Comparison of ENCODE assay signal across 11 cellular contexts in the genomic region with DNA sequence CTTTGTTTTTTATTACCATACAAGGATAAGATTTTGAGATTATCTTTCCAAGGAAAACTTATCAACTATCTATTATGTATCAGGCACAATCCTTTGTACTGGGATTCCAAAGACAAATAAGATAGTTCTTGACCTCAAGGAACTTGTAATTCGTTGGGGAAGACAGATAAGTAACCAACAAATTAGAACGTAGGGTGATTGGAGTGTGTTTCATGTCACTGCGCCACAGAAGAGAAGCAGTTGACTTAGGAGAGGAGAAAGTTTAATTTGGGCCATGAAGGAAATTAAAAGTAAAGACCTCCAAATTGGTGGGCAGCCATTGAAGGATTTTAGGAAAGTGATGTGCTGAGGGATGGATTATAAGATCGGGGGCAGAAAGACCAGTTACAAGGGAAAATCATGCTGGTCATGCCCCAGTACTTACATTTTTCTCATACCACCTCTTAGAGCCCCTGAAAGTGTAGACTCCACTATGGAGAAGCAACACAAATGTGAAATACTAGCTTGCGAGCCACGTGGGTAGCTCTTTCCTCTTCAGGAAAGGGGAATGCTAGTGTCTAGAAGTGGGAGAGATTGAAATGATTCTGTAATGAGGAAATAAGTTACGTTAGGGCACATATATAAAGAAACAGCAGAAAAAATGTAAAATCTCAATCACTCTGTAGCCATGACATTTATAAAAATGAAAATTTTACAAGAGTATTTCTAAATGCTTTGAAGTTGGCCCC.
DNase-seq lines count a peak whose midpoint lies in the region; ATAC-seq and TF ChIP-seq lines count a peak whose summit lies in the region.
"Had no signal": no experiment of that assay in that cellular context is flagged by ENCODE, and none has a peak within 500 bp of the region (broad histone marks: within the 10 kb centered on the region; RNA-seq: fewer than 3 reads in every experiment).

No MANE protein-coding gene starts in this region.

- H3K4me2 ChIP-seq in Loucy (ENCODE audit: low read depth, low read length, poor library complexity, severe bottlenecking) (peak overlapping the region; percentile 84), osteoblast (ENCODE audit: insufficient read depth, low read length) (peak overlapping the region; percentile 47)

- no peaks in the 10 kb centered on the region for H3K9me2 ChIP-seq in Loucy (replicated peaks; ENCODE audit: low read depth, low read length)

- H3K4me1 ChIP-seq in Loucy (ENCODE audit: insufficient read depth, low read length, poor library complexity, severe bottlenecking), result peaks cover 96% of the 10 kb centered on the region
- H3K4me1 ChIP-seq in osteoblast (ENCODE audit: insufficient read depth, low read length), result peaks cover 62% of the 10 kb centered on the region
- H3K4me1 ChIP-seq in uterus, result no peaks in the 10 kb centered on the region

- H3K4me3 Mint-ChIP-seq in CD4-positive, alpha-beta T cell, result no peak overlapping the region
- H3K4me3 Mint-ChIP-seq in dendritic cell treated with granulocyte-macrophage colony-stimulating factor and Interleukin-4, amounts not matched to agents 40 ng/mL and 50 ng/mL, for 4 days, result no peak overlapping the region

- TF ChIP-seq CTCF in CD4-positive, alpha-beta T cell (IDR thresholded peaks at IDR 0.05), result no peak
- TF ChIP-seq CTCF in Loucy (conservative IDR thresholded peaks at IDR 0.05; ENCODE audit: low read length) (no peak), osteoblast (IDR thresholded peaks at IDR 0.05; ENCODE audit: extremely low read depth, low read depth, low read length) (no peak), uterus (IDR thresholded peaks at IDR 0.05) (no peak)

- intact Hi-C loops in CD4-positive, alpha-beta T cell (cut with DNase I, micrococcal nuclease), result no loop called here
- intact Hi-C loops in dendritic cell treated with granulocyte-macrophage colony-stimulating factor and Interleukin-4, amounts not matched to agents 40 ng/mL and 50 ng/mL, for 4 days (cut with micrococcal nuclease), result no loop called here
- intact Hi-C loops in uterus (cut with DNase I; ENCODE audit: low total_unique reads), result no loop called here

- no peak for TF ChIP-seq POLR2A in uterus (IDR thresholded peaks at IDR 0.05)

- CTCF ChIA-PET in CD4-positive, alpha-beta T cell (lab: Charles Lee), result interaction anchor here (0.6 kb wide), 1 partner anchor 11 kb away, joined by 4 read pairs; no protein-coding TSS in a partner anchor

- ATAC-seq in CD4-positive, alpha-beta T cell (ENCODE audit: poor library complexity), result no peak
- no peak for ATAC-seq in HG03097 (IDR thresholded peaks at IDR 0.05; ENCODE audit: low FRiP score, unreplicated experiment)

- POLR2A ChIA-PET in CD4-positive, alpha-beta T cell (lab: Charles Lee), result interaction anchor here (0.6 kb wide), 1 partner anchor 26 kb away, joined by 3 read pairs; no protein-coding TSS in a partner anchor

- H3K9ac ChIP-seq in Loucy (ENCODE audit: low read depth, low read length, poor library complexity, severe bottlenecking), result peak overlapping the region; percentile 90

- H3K27me3 Mint-ChIP-seq in CD4-positive, alpha-beta T cell, result no peaks in the 10 kb centered on the region
- no peaks in the 10 kb centered on the region for H3K27me3 Mint-ChIP-seq in dendritic cell treated with granulocyte-macrophage colony-stimulating factor and Interleukin-4, amounts not matched to agents 40 ng/mL and 50 ng/mL, for 4 days

- H3K27me3 ChIP-seq in CD4-positive, alpha-beta T cell (ENCODE audit: control insufficient read depth, insufficient read depth, low read length), result no peaks in the 10 kb centered on the region
- H3K27me3 ChIP-seq in Loucy (ENCODE audit: insufficient read depth, low read length, poor library complexity, severe bottlenecking) (no peaks in the 10 kb centered on the region), osteoblast (ENCODE audit: insufficient read depth, low read length) (no peaks in the 10 kb centered on the region), uterus (no peaks in the 10 kb centered on the region)

- H3K27ac ChIP-seq in CD4-positive, alpha-beta T cell (ENCODE audit: low read depth, low read length), result no peak overlapping the region
- H3K27ac ChIP-seq in osteoblast (ENCODE audit: low read depth, low read length), result peak overlapping the region; percentile 91
- H3K27ac ChIP-seq in uterus, result peak overlapping the region in 1 of 2 donors; percentile 12

- H3K4me3 ChIP-seq in Loucy (ENCODE audit: low read length, poor library complexity, severe bottlenecking) (peak overlapping the region; percentile 42), osteoblast (ENCODE audit: insufficient read depth, low read length) (no peak overlapping the region), uterus (no peak overlapping the region)
- H3K4me3 ChIP-seq: skin epidermis had no signal

- H3K36me3 ChIP-seq in Loucy (ENCODE audit: insufficient read depth, low read length) (no peaks in the 10 kb centered on the region; the same call in 1 of the 2 replicates), osteoblast (ENCODE audit: insufficient read depth, low read length) (no peaks in the 10 kb centered on the region), uterus (no peaks in the 10 kb centered on the region)

- no peaks in the 10 kb centered on the region for H3K36me3 Mint-ChIP-seq in CD4-positive, alpha-beta T cell (ENCODE audit: low read depth)
- H3K36me3 Mint-ChIP-seq in dendritic cell treated with granulocyte-macrophage colony-stimulating factor and Interleukin-4, amounts not matched to agents 40 ng/mL and 50 ng/mL, for 4 days (ENCODE audit: low read depth), result peaks cover 80% of the 10 kb centered on the region

- DNase-seq in CD4-positive, alpha-beta T cell, result no peak
- DNase-seq in osteoblast (ENCODE audit: insufficient read length, low spot score, missing footprints) (no peak), uterus (no peak)
- DNase-seq in stimulated activated CD4-positive, alpha-beta T cell treated with anti-CD3 and anti-CD28 coated beads, Interleukin-4, amount 100 ng/mL, for 4 hours, result no peak
- DNase-seq in effector CD8-positive, alpha-beta T cell (lab: John Stamatoyannopoulos, UW), result no peak
- DNase-seq: activated CD4-positive, alpha-beta T cell treated with anti-CD3 and anti-CD28 coated beads for 48 hours; DMS 273 treated with DMSO at 0.1 percent for 48 hours had no signal

- no peaks in the 10 kb centered on the region for H3K9me3 ChIP-seq in CD4-positive, alpha-beta T cell (ENCODE audit: control insufficient read depth, low read length)
- H3K9me3 ChIP-seq in Loucy (ENCODE audit: insufficient read depth, low read depth, low read length) (no peaks in the 10 kb centered on the region), osteoblast (ENCODE audit: low read depth, low read length) (no peaks in the 10 kb centered on the region), uterus (no peaks in the 10 kb centered on the region)

- H2AFZ ChIP-seq in Loucy (ENCODE audit: low read length) (no peak overlapping the region), osteoblast (ENCODE audit: low read length) (no peak overlapping the region)

- no peaks in the 10 kb centered on the region for H3K9me3 Mint-ChIP-seq in CD4-positive, alpha-beta T cell
- no peaks in the 10 kb centered on the region for H3K9me3 Mint-ChIP-seq in dendritic cell treated with granulocyte-macrophage colony-stimulating factor and Interleukin-4, amounts not matched to agents 40 ng/mL and 50 ng/mL, for 4 days

- H4K20me1 ChIP-seq in Loucy (ENCODE audit: insufficient read depth, low read length, poor library complexity, severe bottlenecking) (no peaks in the 10 kb centered on the region), osteoblast (ENCODE audit: insufficient read depth, low read length) (no peaks in the 10 kb centered on the region)

- H3K79me2 ChIP-seq in Loucy (ENCODE audit: insufficient read depth, low read length) (peaks cover 85% of the 10 kb centered on the region), osteoblast (ENCODE audit: insufficient read depth, low read length) (peaks cover 18% of the 10 kb centered on the region)

- H3F3A ChIP-seq in Loucy (ENCODE audit: low read depth), result peaks cover 23% of the 10 kb centered on the region

- peak overlapping the region; percentile 2 for H3K27ac Mint-ChIP-seq in CD4-positive, alpha-beta T cell
- H3K27ac Mint-ChIP-seq in dendritic cell treated with granulocyte-macrophage colony-stimulating factor and Interleukin-4, amounts not matched to agents 40 ng/mL and 50 ng/mL, for 4 days, result peak overlapping the region; percentile 89

- H3K4me1 Mint-ChIP-seq in CD4-positive, alpha-beta T cell (ENCODE audit: low read depth), result peaks cover 73% of the 10 kb centered on the region
- peaks cover 95% of the 10 kb centered on the region for H3K4me1 Mint-ChIP-seq in dendritic cell treated with granulocyte-macrophage colony-stimulating factor and Interleukin-4, amounts not matched to agents 40 ng/mL and 50 ng/mL, for 4 days (ENCODE audit: low read depth)
